8 cellular contexts compared by ENCODE assay signal in genomic region chr2:70785137-70785911, GRCh38. TPM values are rescaled to one million over a fixed set of nuclear protein-coding genes. Genes with fewer than 3 reads are reported as not detected.
A peak's percentile ranks its signal among the peaks of the same experiment; 100 is the strongest.
DNase-seq lines count a peak whose midpoint lies in the region; ATAC-seq and TF ChIP-seq lines count a peak whose summit lies in the region.

No MANE protein-coding gene starts in this region.

- TF ChIP-seq CTCF in BE2C (IDR thresholded peaks at IDR 0.05; ENCODE audit: low read depth, low read length): peak; percentile 67

- H3K36me3 Mint-ChIP-seq in activated T-cell treated with anti-CD3 and anti-CD28 coated beads, Interleukin-2, amount 50 U/mL, for 24 hours (ENCODE audit: low read depth): no peaks in the 10 kb centered on the region

- no peaks in the 10 kb centered on the region for H3K9me3 ChIP-seq in BE2C

- peak; percentile 37 for DNase-seq in BE2C
- peak; percentile 53 for DNase-seq in NCI-H69 (lab: John Stamatoyannopoulos, UW)
- peak; percentile 44 for DNase-seq in activated T-cell treated with anti-CD3 and anti-CD28 coated beads, Interleukin-2, amount 50 U/mL, for 24 hours
- DNase-seq in islet precursor cell: peak; percentile 70
- DNase-seq in superior temporal gyrus (ENCODE audit: extremely low spot score): peak; percentile 82

- peaks cover 39% of the 10 kb centered on the region for H3K27me3 Mint-ChIP-seq in activated T-cell treated with anti-CD3 and anti-CD28 coated beads, Interleukin-2, amount 50 U/mL, for 24 hours

- H3K4me1 ChIP-seq in BE2C: no peaks in the 10 kb centered on the region

- no peak overlapping the region for H3K4me3 ChIP-seq in BE2C (ENCODE audit: low read depth, low read length)

- H3K36me3 ChIP-seq in BE2C: no peaks in the 10 kb centered on the region

- no peaks in the 10 kb centered on the region for H3K9me3 Mint-ChIP-seq in activated T-cell treated with anti-CD3 and anti-CD28 coated beads, Interleukin-2, amount 50 U/mL, for 24 hours

- H3K27me3 ChIP-seq in BE2C: peaks cover 11% of the 10 kb centered on the region

- H3K4me3 Mint-ChIP-seq in activated T-cell treated with anti-CD3 and anti-CD28 coated beads, Interleukin-2, amount 50 U/mL, for 24 hours: no peak overlapping the region

- H3K4me1 Mint-ChIP-seq in activated T-cell treated with anti-CD3 and anti-CD28 coated beads, Interleukin-2, amount 50 U/mL, for 24 hours (ENCODE audit: low read depth): peaks cover 11% of the 10 kb centered on the region

- H3K27ac Mint-ChIP-seq in activated T-cell treated with anti-CD3 and anti-CD28 coated beads, Interleukin-2, amount 50 U/mL, for 24 hours: no peak overlapping the region

- ATAC-seq in GM19463 (IDR thresholded peaks at IDR 0.05; ENCODE audit: unreplicated experiment): peak; percentile 45
- ATAC-seq in HG02840 (IDR thresholded peaks at IDR 0.05; ENCODE audit: low FRiP score, unreplicated experiment): no peak
- ATAC-seq in GM18907 (IDR thresholded peaks at IDR 0.05; ENCODE audit: unreplicated experiment): no peak

RNA-seq across cellular contexts. Expression of gene FIGLA, which starts 5.1 kb away (rescaled TPM):
- not detected for polyA plus RNA-seq in BE2C (2012; ENCODE audit: insufficient read depth, insufficient read length, low read depth)

RNA-seq across cellular contexts. Expression of gene ADD2, which starts 17.3 kb away (rescaled TPM):
- polyA plus RNA-seq in BE2C (2012; ENCODE audit: insufficient read depth, insufficient read length, low read depth): 16.2 TPM

RNA-seq across cellular contexts. Expression of gene CLEC4F, which starts 35.1 kb away (rescaled TPM):
- polyA plus RNA-seq in BE2C (2012; ENCODE audit: insufficient read depth, insufficient read length, low read depth): not detected

RNA-seq across cellular contexts. Expression of gene CD207, which starts 50.3 kb away (rescaled TPM):
- not detected for polyA plus RNA-seq in BE2C (2012; ENCODE audit: insufficient read depth, insufficient read length, low read depth)
